In genomic region chr3:4827767-4828166, GRCh38 we compare ENCODE assay signal across 12 cellular contexts.
A peak's percentile ranks its signal among the peaks of the same experiment; 100 is the strongest.
DNase-seq lines count a peak whose midpoint lies in the region; ATAC-seq and TF ChIP-seq lines count a peak whose summit lies in the region.
"Had no signal": no experiment of that assay in that cellular context is flagged by ENCODE, and none has a peak within 500 bp of the region (broad histone marks: within the 10 kb centered on the region; RNA-seq: fewer than 3 reads in every experiment).

No MANE protein-coding gene starts in this region.

- H3K9me3 Mint-ChIP-seq in MCF 10A (ENCODE audit: unreplicated experiment): peaks cover 7% of the 10 kb centered on the region
- H3K9me3 Mint-ChIP-seq in activated T-helper 1 cell treated with anti-CD3 and anti-CD28 coated beads, Interleukin-12 subunit alpha, Interleukin-12 subunit beta, Interleukin-2, Interleukin-4 antibody, amounts not matched to agents 30 ng/mL and 10 ng/mL and 1 ng/mL, durations not matched to agents 14 hours and 24 hours and 36 hours: peaks cover 4% of the 10 kb centered on the region
- H3K9me3 Mint-ChIP-seq: HFFc6 had no signal

- H3K27me3 ChIP-seq in mammary epithelial cell (ENCODE audit: insufficient read depth, low read length) (no peaks in the 10 kb centered on the region), lower lobe of right lung (ENCODE audit: low read depth) (no peaks in the 10 kb centered on the region), tibial artery (no peaks in the 10 kb centered on the region), Karpas-422 (ENCODE audit: low read length) (no peaks in the 10 kb centered on the region)

- H3K36me3 Mint-ChIP-seq in MCF 10A (ENCODE audit: insufficient read depth, unreplicated experiment): no peaks in the 10 kb centered on the region
- H3K36me3 Mint-ChIP-seq in activated T-helper 1 cell treated with anti-CD3 and anti-CD28 coated beads, Interleukin-12 subunit alpha, Interleukin-12 subunit beta, Interleukin-2, Interleukin-4 antibody, amounts not matched to agents 30 ng/mL and 10 ng/mL and 1 ng/mL, durations not matched to agents 14 hours and 24 hours and 36 hours (ENCODE audit: low read depth): peaks cover 60% of the 10 kb centered on the region

- H3K27ac Mint-ChIP-seq in MCF 10A (ENCODE audit: low read depth, unreplicated experiment): peak overlapping the region; percentile 28
- H3K27ac Mint-ChIP-seq in activated T-helper 1 cell treated with anti-CD3 and anti-CD28 coated beads, Interleukin-12 subunit alpha, Interleukin-12 subunit beta, Interleukin-2, Interleukin-4 antibody, amounts not matched to agents 30 ng/mL and 10 ng/mL and 1 ng/mL, durations not matched to agents 14 hours and 24 hours and 36 hours: peak overlapping the region; percentile 100
- H3K27ac Mint-ChIP-seq: HFFc6 had no signal

- DNase-seq in MCF 10A (ENCODE audit: unreplicated experiment) (no peak), mammary epithelial cell (no peak), lower lobe of right lung (no peak), tibial artery (no peak), Karpas-422 (no peak), HEK293T (ENCODE audit: extremely low spot score) (no peak), NCI-H524 treated with DMSO at 0.1 percent for 48 hours (lab: John Stamatoyannopoulos, UW) (no peak)
- DNase-seq in activated T-helper 1 cell treated with anti-CD3 and anti-CD28 coated beads, Interleukin-12 subunit alpha, Interleukin-12 subunit beta, Interleukin-2, Interleukin-4 antibody, amounts not matched to agents 30 ng/mL and 10 ng/mL and 1 ng/mL, durations not matched to agents 14 hours and 24 hours and 36 hours (ENCODE audit: low spot score): no peak
- DNase-seq: NCI-H2029 treated with DMSO at 0.1 percent for 48 hours, retina had no signal

- POLR2A ChIA-PET in MCF 10A (lab: Yijun Ruan, JAX) (interaction anchor here (0.9 to 1.9 kb wide), 5 partner anchors 29 to 196 kb away, joined by 3 to 10 read pairs (median 3); no protein-coding TSS in a partner anchor), HEK293T (lab: Yijun Ruan, JAX) (interaction anchor here (1.4 to 1.5 kb wide), 2 partner anchors 151 to 157 kb away, joined by 4 read pairs; partner anchors contain the start of gene BHLHE40)

- no peak overlapping the region for H3K4me3 Mint-ChIP-seq in MCF 10A (ENCODE audit: unreplicated experiment)
- peak overlapping the region; percentile 9 for H3K4me3 Mint-ChIP-seq in activated T-helper 1 cell treated with anti-CD3 and anti-CD28 coated beads, Interleukin-12 subunit alpha, Interleukin-12 subunit beta, Interleukin-2, Interleukin-4 antibody, amounts not matched to agents 30 ng/mL and 10 ng/mL and 1 ng/mL, durations not matched to agents 14 hours and 24 hours and 36 hours
- H3K4me3 Mint-ChIP-seq: HFFc6 had no signal

- dilution Hi-C loops in mammary epithelial cell (cut with HindIII; ENCODE audit: low sequenced_read_pairs): no loop called here

- H3K4me2 ChIP-seq in mammary epithelial cell (ENCODE audit: insufficient read depth, low read depth, low read length) (no peak overlapping the region), Karpas-422 (ENCODE audit: low read depth, low read length, poor library complexity, severe bottlenecking) (no peak overlapping the region)

- intact Hi-C loops in MCF 10A (cut with micrococcal nuclease): loop anchor here (1.0 to 5.0 kb wide), 3 partner anchors 85 to 200 kb away; no protein-coding TSS in a partner anchor
- intact Hi-C loops in mammary epithelial cell (cut with micrococcal nuclease): loop anchor here (5.0 kb wide), 1 partner anchor 200 kb away; no protein-coding TSS in a partner anchor
- intact Hi-C loops in activated T-helper 1 cell treated with anti-CD3 and anti-CD28 coated beads, Interleukin-12 subunit alpha, Interleukin-12 subunit beta, Interleukin-2, Interleukin-4 antibody, amounts not matched to agents 30 ng/mL and 10 ng/mL and 1 ng/mL, durations not matched to agents 14 hours and 24 hours and 36 hours (cut with micrococcal nuclease): no loop called here
- intact Hi-C loops in lower lobe of right lung (cut with DNase I): no loop called here
- intact Hi-C loops in tibial artery (cut with DNase I; ENCODE audit: low total_unique reads): loop anchor here (5.0 kb wide), 1 partner anchor 160 kb away; no protein-coding TSS in a partner anchor

- H4K20me1 ChIP-seq in mammary epithelial cell (ENCODE audit: insufficient read depth, low read length): no peaks in the 10 kb centered on the region
- peaks cover 8% of the 10 kb centered on the region; the same call in 1 of the 2 replicates for H4K20me1 ChIP-seq in Karpas-422 (ENCODE audit: insufficient read depth, low read depth, low read length)

- TF ChIP-seq CTCF in MCF 10A (IDR thresholded peaks at IDR 0.05; ENCODE audit: unreplicated experiment) (no peak), mammary epithelial cell (conservative IDR thresholded peaks at IDR 0.05 in 1 of 2, IDR thresholded peaks at IDR 0.05 in 1 of 2; ENCODE audit: extremely low read depth in 1 of 2, insufficient read depth in 1 of 2, low read depth in 1 of 2, low read length in 2 of 2) (no peak), lower lobe of right lung (IDR thresholded peaks at IDR 0.05) (no peak), tibial artery (IDR thresholded peaks at IDR 0.05) (no peak)

- no peak overlapping the region for H3K27ac ChIP-seq in mammary epithelial cell (ENCODE audit: insufficient read depth, low read depth, low read length)
- H3K27ac ChIP-seq in lower lobe of right lung: peak overlapping the region; percentile 33
- H3K27ac ChIP-seq in tibial artery: peak overlapping the region; percentile 69 to 75
- no peak overlapping the region for H3K27ac ChIP-seq in Karpas-422 (ENCODE audit: low read length)

- in situ Hi-C loops in mammary epithelial cell (cut with MboI; ENCODE audit: low sequenced_read_pairs in 2 of 2): no loop called here

- H2AFZ ChIP-seq in mammary epithelial cell (ENCODE audit: low read depth, low read length) (no peak overlapping the region), Karpas-422 (ENCODE audit: low read length) (no peak overlapping the region)

- BruUV-seq in MCF 10A (replicated peaks; lab: Mats Ljungman, UMichigan) (no TSS peak), mammary epithelial cell (replicated peaks; lab: Mats Ljungman, UMichigan) (no TSS peak)

- H3K9ac ChIP-seq in mammary epithelial cell (ENCODE audit: insufficient read depth, low read length): no peak overlapping the region
- H3K9ac ChIP-seq in Karpas-422 (ENCODE audit: low read length): no peak overlapping the region

- H3K27me3 Mint-ChIP-seq in MCF 10A (ENCODE audit: insufficient read depth, unreplicated experiment): no peaks in the 10 kb centered on the region
- no peaks in the 10 kb centered on the region for H3K27me3 Mint-ChIP-seq in activated T-helper 1 cell treated with anti-CD3 and anti-CD28 coated beads, Interleukin-12 subunit alpha, Interleukin-12 subunit beta, Interleukin-2, Interleukin-4 antibody, amounts not matched to agents 30 ng/mL and 10 ng/mL and 1 ng/mL, durations not matched to agents 14 hours and 24 hours and 36 hours (ENCODE audit: insufficient read depth)

- H3K4me1 Mint-ChIP-seq in MCF 10A (ENCODE audit: insufficient read depth, unreplicated experiment): peaks cover 62% of the 10 kb centered on the region
- H3K4me1 Mint-ChIP-seq in activated T-helper 1 cell treated with anti-CD3 and anti-CD28 coated beads, Interleukin-12 subunit alpha, Interleukin-12 subunit beta, Interleukin-2, Interleukin-4 antibody, amounts not matched to agents 30 ng/mL and 10 ng/mL and 1 ng/mL, durations not matched to agents 14 hours and 24 hours and 36 hours (ENCODE audit: low read depth): peaks cover 92% of the 10 kb centered on the region

- H3K4me3 ChIP-seq in mammary epithelial cell (replicated peaks in 1 of 3; ENCODE audit: insufficient read depth in 1 of 3, low read depth in 2 of 3, low read length in 3 of 3): no peak overlapping the region
- H3K4me3 ChIP-seq in lower lobe of right lung: no peak overlapping the region
- no peak overlapping the region for H3K4me3 ChIP-seq in tibial artery
- H3K4me3 ChIP-seq in Karpas-422 (ENCODE audit: low read length): no peak overlapping the region

- H3K79me2 ChIP-seq in mammary epithelial cell (ENCODE audit: insufficient read depth, low read length): no peaks in the 10 kb centered on the region
- no peaks in the 10 kb centered on the region for H3K79me2 ChIP-seq in Karpas-422 (ENCODE audit: low read length)

- H3K36me3 ChIP-seq in mammary epithelial cell (ENCODE audit: insufficient read depth, low read length): no peaks in the 10 kb centered on the region
- H3K36me3 ChIP-seq in lower lobe of right lung: no peaks in the 10 kb centered on the region
- peaks cover 0 to 16% (median 0%) of the 10 kb centered on the region in 3 donors for H3K36me3 ChIP-seq in tibial artery
- no peaks in the 10 kb centered on the region for H3K36me3 ChIP-seq in Karpas-422 (ENCODE audit: insufficient read depth, low read length)

- H3K9me3 ChIP-seq in mammary epithelial cell (replicated peaks; ENCODE audit: insufficient read depth, low read length) (no peaks in the 10 kb centered on the region), lower lobe of right lung (no peaks in the 10 kb centered on the region), tibial artery (no peaks in the 10 kb centered on the region), Karpas-422 (ENCODE audit: low read length) (no peaks in the 10 kb centered on the region)

- 77% methylated on average over 8 of the region's 8 CpGs for WGBS in mammary epithelial cell (ENCODE audit: low coverage, missing lambda C conversion rate)

- H3K4me1 ChIP-seq in mammary epithelial cell (ENCODE audit: insufficient read depth, low read length) (peaks cover 58% of the 10 kb centered on the region), lower lobe of right lung (peaks cover 69% of the 10 kb centered on the region), tibial artery (peaks cover 0 to 71% (median 61%) of the 10 kb centered on the region in 4 donors), Karpas-422 (ENCODE audit: low read length) (peaks cover 16% of the 10 kb centered on the region)

- no peaks in the 10 kb centered on the region for H3K9me2 ChIP-seq in Karpas-422 (replicated peaks; ENCODE audit: insufficient read depth, low read length)

- no peak for ATAC-seq in lower lobe of right lung
- ATAC-seq: Panc1 had no signal

- CTCF ChIA-PET in MCF 10A (lab: Yijun Ruan, JAX) (interaction anchor here (0.5 to 2.7 kb wide), 8 partner anchors 12 to 225 kb away, joined by 3 to 12 read pairs (median 3); no protein-coding TSS in a partner anchor), mammary epithelial cell (lab: Charles Lee; ENCODE audit: low non-redundant PET) (no interaction called here), HEK293T (lab: Yijun Ruan, JAX) (interaction anchor here (1.1 kb wide), 1 partner anchor 149 kb away, joined by 3 read pairs; no protein-coding TSS in a partner anchor)

TF ChIP-seq in HEK293T, 16 proteins besides CTCF, POLR2A, EP300 and RAD21:
- no peak for TF ChIP-seq SP1 (IDR thresholded peaks at IDR 0.05)
- no peak for TF ChIP-seq FOXM1 (IDR thresholded peaks at IDR 0.05; ENCODE audit: borderline replicate concordance)
- no peak for TF ChIP-seq FOXA1 (IDR thresholded peaks at IDR 0.05)
- no peak for TF ChIP-seq LEF1 (IDR thresholded peaks at IDR 0.05; ENCODE audit: borderline replicate concordance)
- no peak for TF ChIP-seq TARDBP (IDR thresholded peaks at IDR 0.05)
- no peak for TF ChIP-seq ARNT (IDR thresholded peaks at IDR 0.05)
- no peak for TF ChIP-seq ELF4 (IDR thresholded peaks at IDR 0.05)
- TF ChIP-seq CTBP1 (IDR thresholded peaks at IDR 0.05; ENCODE audit: borderline replicate concordance): no peak

Comparison
In these comparisons a context has a peak if more than half of its experiments do, and no peak if none do; other contexts are left out.
1. H3K27ac ChIP-seq: peak in lower lobe of right lung (single experiment) and tibial artery (2 of 2); none in mammary epithelial cell (single experiment) and Karpas-422 (single experiment).
2. intact Hi-C loops: an anchor here in MCF 10A (1.0 to 5.0 kb wide), mammary epithelial cell (5.0 kb wide) and tibial artery (5.0 kb wide); none called in activated T-helper 1 cell treated with anti-CD3 and anti-CD28 coated beads, Interleukin-12 subunit alpha, Interleukin-12 subunit beta, Interleukin-2, Interleukin-4 antibody, amounts not matched to agents 30 ng/mL and 10 ng/mL and 1 ng/mL, durations not matched to agents 14 hours and 24 hours and 36 hours and lower lobe of right lung.